ENCODE assay signal across 27 cellular contexts in genomic region chr3:53711387-53711786, GRCh38.
DNase-seq lines count a peak whose midpoint lies in the region; ATAC-seq and TF ChIP-seq lines count a peak whose summit lies in the region.
"Had no signal": no experiment of that assay in that cellular context is flagged by ENCODE, and none has a peak within 500 bp of the region (broad histone marks: within the 10 kb centered on the region; RNA-seq: fewer than 3 reads in every experiment).

No MANE protein-coding gene starts in this region.

- H2AK5ac ChIP-seq in H9 (ENCODE audit: insufficient read length, low read length) (no peak overlapping the region), trophoblast cell (ENCODE audit: low read length) (no peak overlapping the region)

- H3K56ac ChIP-seq in H9 (ENCODE audit: insufficient read length, low read depth, low read length) = no peak overlapping the region

- H2BK120ac ChIP-seq in H9 (ENCODE audit: low read depth, low read length, poor library complexity, severe bottlenecking) = no peak overlapping the region
- no peak overlapping the region for H2BK120ac ChIP-seq in trophoblast cell (ENCODE audit: insufficient read depth, low read length, poor library complexity)

- no peak overlapping the region for H4K12ac ChIP-seq in trophoblast cell (ENCODE audit: low read depth, low read length)

- no peaks in the 10 kb centered on the region for H3K36me3 Mint-ChIP-seq in H9 (ENCODE audit: insufficient read depth in 1 of 3, low read depth in 3 of 3)
- H3K36me3 Mint-ChIP-seq in dendritic cell treated with granulocyte-macrophage colony-stimulating factor and Interleukin-4, amounts not matched to agents 40 ng/mL and 50 ng/mL, for 4 days (ENCODE audit: low read depth) = no peaks in the 10 kb centered on the region
- H3K36me3 Mint-ChIP-seq: naive thymus-derived CD4-positive, alpha-beta T cell had no signal

- no peak overlapping the region for H3K27ac Mint-ChIP-seq in H9
- peak overlapping the region; percentile 40 for H3K27ac Mint-ChIP-seq in dendritic cell treated with granulocyte-macrophage colony-stimulating factor and Interleukin-4, amounts not matched to agents 40 ng/mL and 50 ng/mL, for 4 days
- H3K27ac Mint-ChIP-seq: activated CD8-positive, alpha-beta T cell treated with anti-CD3 and anti-CD28 coated beads, Interleukin-2, amount 10 ng/mL, durations not matched to agents 7 days and 5 days; effector memory CD8-positive, alpha-beta T cell; naive thymus-derived CD4-positive, alpha-beta T cell had no signal

- peaks cover 8 to 9% of the 10 kb centered on the region in 2 experiments for H3K4me1 Mint-ChIP-seq in H9
- H3K4me1 Mint-ChIP-seq in dendritic cell treated with granulocyte-macrophage colony-stimulating factor and Interleukin-4, amounts not matched to agents 40 ng/mL and 50 ng/mL, for 4 days (ENCODE audit: low read depth) = peaks cover 48% of the 10 kb centered on the region

- no peak overlapping the region for H3K4ac ChIP-seq in H9 (ENCODE audit: low read depth, low read length)
- H3K4ac ChIP-seq in trophoblast cell (ENCODE audit: low read depth, low read length) = no peak overlapping the region

- H3K9ac ChIP-seq in H9 (ENCODE audit: extremely low read depth, insufficient read length, low read length) (no peak overlapping the region), trophoblast cell (ENCODE audit: low read length) (no peak overlapping the region)

- no peak overlapping the region for H3K18ac ChIP-seq in H9 (ENCODE audit: insufficient read length, low read depth, low read length)
- H3K18ac ChIP-seq in trophoblast cell (ENCODE audit: low read length) = no peak overlapping the region

- no peak overlapping the region for H3K4me3 ChIP-seq in trophoblast cell (ENCODE audit: low read depth, low read length)
- H3K4me3 ChIP-seq: ascending aorta, colonic mucosa, GM12878, HAP-1, smooth muscle cell had no signal

- H3K4me1 ChIP-seq in H9 (ENCODE audit: insufficient read depth, low read length) (no peaks in the 10 kb centered on the region), trophoblast cell (ENCODE audit: control insufficient read depth in 1 of 2, insufficient read depth in 2 of 2, low read length in 2 of 2) (peaks cover 4% of the 10 kb centered on the region in 2 experiments)
- H3K4me1 ChIP-seq: ascending aorta, colonic mucosa, HAP-1 had no signal

- H2BK5ac ChIP-seq in H9 (ENCODE audit: insufficient read length, low read length) (no peak overlapping the region), trophoblast cell (ENCODE audit: low read depth, low read length, poor library complexity) (no peak overlapping the region)

- H4K5ac ChIP-seq in H9 (ENCODE audit: insufficient read length, low read depth, low read length) = no peak overlapping the region

- no peak overlapping the region for H3K4me3 Mint-ChIP-seq in H9
- H3K4me3 Mint-ChIP-seq in dendritic cell treated with granulocyte-macrophage colony-stimulating factor and Interleukin-4, amounts not matched to agents 40 ng/mL and 50 ng/mL, for 4 days = no peak overlapping the region
- H3K4me3 Mint-ChIP-seq: activated CD8-positive, alpha-beta T cell treated with anti-CD3 and anti-CD28 coated beads, Interleukin-2, amount 10 ng/mL, durations not matched to agents 7 days and 5 days; effector memory CD8-positive, alpha-beta T cell; naive thymus-derived CD4-positive, alpha-beta T cell had no signal

- H3K79me1 ChIP-seq in H9 (ENCODE audit: insufficient read depth, low read depth, low read length, poor library complexity, severe bottlenecking) = no peaks in the 10 kb centered on the region
- H3K79me1 ChIP-seq in trophoblast cell (ENCODE audit: low read length) = no peaks in the 10 kb centered on the region

- intact Hi-C loops in dendritic cell treated with granulocyte-macrophage colony-stimulating factor and Interleukin-4, amounts not matched to agents 40 ng/mL and 50 ng/mL, for 4 days (cut with micrococcal nuclease) = loop anchor here (5.0 kb wide), 1 partner anchor 334 kb away; no protein-coding TSS in a partner anchor
- intact Hi-C loops in left ventricle myocardium superior (cut with micrococcal nuclease) = no loop called here

- no peaks in the 10 kb centered on the region for H3K36me3 ChIP-seq in trophoblast cell (ENCODE audit: control insufficient read depth in 1 of 2, insufficient read depth in 2 of 2, low read length in 2 of 2)
- H3K36me3 ChIP-seq: ascending aorta, colonic mucosa, HAP-1, WERI-Rb-1 had no signal

- H4K91ac ChIP-seq in H9 (ENCODE audit: insufficient read length, low read depth, low read length) (no peak overlapping the region), trophoblast cell (ENCODE audit: low read depth, low read length) (no peak overlapping the region)

- H3K27me3 ChIP-seq in H9 (ENCODE audit: insufficient read depth, low read length) (no peaks in the 10 kb centered on the region), trophoblast cell (ENCODE audit: insufficient read depth, low read length) (no peaks in the 10 kb centered on the region)
- H3K27me3 ChIP-seq: ascending aorta, colonic mucosa had no signal

- no peaks in the 10 kb centered on the region for H4K20me1 ChIP-seq in H9 (ENCODE audit: control insufficient read depth, insufficient read depth, insufficient read length)

- H2BK20ac ChIP-seq in H9 (ENCODE audit: low read depth, low read length, poor library complexity, severe bottlenecking) = no peak overlapping the region

- H3K14ac ChIP-seq in H9 (ENCODE audit: insufficient read depth, low read length) (no peak overlapping the region), trophoblast cell (ENCODE audit: low read length) (peak overlapping the region; percentile 29)

- H3K9me3 Mint-ChIP-seq in H9 = no peaks in the 10 kb centered on the region
- no peaks in the 10 kb centered on the region for H3K9me3 Mint-ChIP-seq in dendritic cell treated with granulocyte-macrophage colony-stimulating factor and Interleukin-4, amounts not matched to agents 40 ng/mL and 50 ng/mL, for 4 days
- H3K9me3 Mint-ChIP-seq: effector memory CD8-positive, alpha-beta T cell; naive thymus-derived CD4-positive, alpha-beta T cell had no signal

- ATAC-seq in left ventricle myocardium superior (peak; percentile 81), HG02798 (IDR thresholded peaks at IDR 0.05; ENCODE audit: poor library complexity, unreplicated experiment) (no peak)
- ATAC-seq: activated CD8-positive, alpha-beta T cell treated with anti-CD3 and anti-CD28 coated beads, Interleukin-2, amount 10 ng/mL, durations not matched to agents 7 days and 5 days; effector memory CD8-positive, alpha-beta T cell; GM12878; naive thymus-derived CD4-positive, alpha-beta T cell; stimulated activated naive CD8-positive, alpha-beta T cell treated with anti-CD3 and anti-CD28 coated beads, Interleukin-15, Interleukin-2, amounts not matched to agents 100 U/mL and 50 U/mL, for 24 hours had no signal

- no peak overlapping the region for H4K8ac ChIP-seq in H9 (replicated peaks; ENCODE audit: insufficient read length, low read depth, low read length)
- H4K8ac ChIP-seq in trophoblast cell (ENCODE audit: low read depth, low read length) = no peak overlapping the region

- H3K9me3 ChIP-seq in H9 (ENCODE audit: control insufficient read depth, low read depth, low read length) = no peaks in the 10 kb centered on the region
- no peaks in the 10 kb centered on the region for H3K9me3 ChIP-seq in trophoblast cell (ENCODE audit: insufficient read depth, low read depth, low read length)
- H3K9me3 ChIP-seq: ascending aorta, colonic mucosa, HAP-1 had no signal

- no peaks in the 10 kb centered on the region; the same call in 1 of the 2 replicates for H3K27me3 Mint-ChIP-seq in H9 (ENCODE audit: low read depth)
- H3K27me3 Mint-ChIP-seq in dendritic cell treated with granulocyte-macrophage colony-stimulating factor and Interleukin-4, amounts not matched to agents 40 ng/mL and 50 ng/mL, for 4 days = peaks cover 9% of the 10 kb centered on the region
- H3K27me3 Mint-ChIP-seq: effector memory CD8-positive, alpha-beta T cell had no signal

- H3K27ac ChIP-seq in H9 (ENCODE audit: insufficient read length, low read depth, low read length) = no peak overlapping the region
- no peak overlapping the region for H3K27ac ChIP-seq in trophoblast cell (ENCODE audit: low read depth, low read length)
- H3K27ac ChIP-seq: ascending aorta, colonic mucosa, WERI-Rb-1 had no signal

- H3K23ac ChIP-seq in H9 (ENCODE audit: insufficient read length, low read depth, low read length) (no peak overlapping the region), trophoblast cell (ENCODE audit: low read length) (no peak overlapping the region)

- H3K4me2 ChIP-seq in H9 (ENCODE audit: insufficient read depth, insufficient read length, low read length) = no peak overlapping the region
- H3K4me2 ChIP-seq in trophoblast cell (ENCODE audit: low read length) = no peak overlapping the region
- H3K4me2 ChIP-seq: smooth muscle cell had no signal

- H2BK12ac ChIP-seq in H9 (ENCODE audit: insufficient read length, low read depth, low read length) (no peak overlapping the region), trophoblast cell (ENCODE audit: low read length) (no peak overlapping the region)

- peak; percentile 18 for DNase-seq in H9
- DNase-seq in left ventricle myocardium superior = peak; percentile 64
- no peak for DNase-seq in trophoblast cell
- DNase-seq in NCI-H345 treated with DMSO at 0.1 percent for 48 hours (lab: John Stamatoyannopoulos, UW; ENCODE audit: unreplicated experiment) = no peak
- no peak for DNase-seq in SHP77 (lab: John Stamatoyannopoulos, UW)
- DNase-seq in NCI-H187 (lab: John Stamatoyannopoulos, UW) = no peak
- DNase-seq: activated CD4-positive, alpha-beta T cell treated with anti-CD3 and anti-CD28 coated beads for 4 hours; activated CD8-positive, alpha-beta T cell treated with anti-CD3 and anti-CD28 coated beads, Interleukin-2, amount 10 ng/mL, durations not matched to agents 7 days and 5 days; activated gamma-delta T cell treated with Interleukin-2 at 50 U/mL for 16 hours; activated T-cell treated with anti-CD3 and anti-CD28 coated beads, Interleukin-2, amount 50 U/mL, for 1 hour; colonic mucosa; effector memory CD8-positive, alpha-beta T cell; KBM-7; naive thymus-derived CD4-positive, alpha-beta T cell; NCI-H1092 treated with DMSO at 0.1 percent for 48 hours; NCI-H2029; NCI-H526 treated with DMSO at 0.1 percent for 48 hours; retina; stimulated activated naive CD8-positive, alpha-beta T cell treated with anti-CD3 and anti-CD28 coated beads, Interleukin-15, Interleukin-2, amounts not matched to agents 100 U/mL and 50 U/mL, for 24 hours; T1000; WERI-Rb-1 had no signal

- H3K79me2 ChIP-seq in H9 (ENCODE audit: insufficient read depth, low read length) (no peaks in the 10 kb centered on the region), trophoblast cell (ENCODE audit: control insufficient read depth, insufficient read depth, low read length, poor library complexity) (no peaks in the 10 kb centered on the region)

- no peaks in the 10 kb centered on the region for H3K23me2 ChIP-seq in H9 (ENCODE audit: insufficient read length, low read depth, low read length, poor library complexity, severe bottlenecking)

- H3T11ph ChIP-seq in H9 (ENCODE audit: low read length) = no peak overlapping the region

- no peak for TF ChIP-seq CTCF in H9 (conservative IDR thresholded peaks at IDR 0.05)

- H2AFZ ChIP-seq in H9 (ENCODE audit: low read length) (no peak overlapping the region), trophoblast cell (ENCODE audit: insufficient read depth, low read length, poor library complexity) (no peak overlapping the region)

- no CpG with 5 or more reads among the region's 6 CpGs for WGBS in H9 (ENCODE audit: extremely low coverage, insufficient read length, low lambda C conversion rate)
- no CpG with 5 or more reads among the region's 6 CpGs for WGBS in trophoblast cell (ENCODE audit: extremely low coverage, insufficient coverage, insufficient read length)

- no peak overlapping the region for H2BK15ac ChIP-seq in H9 (ENCODE audit: low read depth, low read length)

Comparison
In these comparisons a context has a peak if more than half of its experiments do, and no peak if none do; other contexts are left out.
1. DNase-seq: peak in H9 (single experiment) and left ventricle myocardium superior (single experiment); none in trophoblast cell (0 of 2), NCI-H345 treated with DMSO at 0.1 percent for 48 hours (single experiment), SHP77 (0 of 2) and NCI-H187 (0 of 2).